In genomic region chr9:115133649-115134048, GRCh38 we compare ENCODE assay signal across 16 cellular contexts. TPM values are rescaled to one million over a fixed set of nuclear protein-coding genes. Genes with fewer than 3 reads are reported as not detected.
DNase-seq lines count a peak whose midpoint lies in the region; ATAC-seq and TF ChIP-seq lines count a peak whose summit lies in the region.
"Had no signal": no experiment of that assay in that cellular context is flagged by ENCODE, and none has a peak within 500 bp of the region (broad histone marks: within the 10 kb centered on the region; RNA-seq: fewer than 3 reads in every experiment).

No MANE protein-coding gene starts in this region.

- peaks cover 30% of the 10 kb centered on the region for H3K27me3 Mint-ChIP-seq in activated CD4-positive, alpha-beta T cell treated with anti-CD3 and anti-CD28 coated beads, Interleukin-2, amount 10 ng/mL, durations not matched to agents 24 days and 14 days

- H3K36me3 ChIP-seq in fibroblast of lung (ENCODE audit: control insufficient read depth, insufficient read depth, low read length) (no peaks in the 10 kb centered on the region), rectal smooth muscle tissue (ENCODE audit: control insufficient read depth, insufficient read depth, low read length) (no peaks in the 10 kb centered on the region)
- H3K36me3 ChIP-seq: gastroesophageal sphincter, thyroid gland had no signal

- H4K20me1 ChIP-seq in fibroblast of lung (ENCODE audit: control insufficient read depth, extremely low read depth, insufficient read depth, low read length): no peaks in the 10 kb centered on the region

- peaks cover 16% of the 10 kb centered on the region for H3K9me3 Mint-ChIP-seq in activated CD4-positive, alpha-beta T cell treated with anti-CD3 and anti-CD28 coated beads, Interleukin-2, amount 10 ng/mL, durations not matched to agents 24 days and 14 days

- H3K4me1 ChIP-seq in fibroblast of lung (ENCODE audit: control insufficient read depth, extremely low read depth, insufficient read depth, low read length): peaks cover 27% of the 10 kb centered on the region
- peaks cover 20% of the 10 kb centered on the region for H3K4me1 ChIP-seq in rectal smooth muscle tissue (ENCODE audit: control insufficient read depth, insufficient read depth, low read length)
- H3K4me1 ChIP-seq: thyroid gland had no signal

- TF ChIP-seq CTCF in fibroblast of lung (conservative IDR thresholded peaks at IDR 0.05 in 1 of 2, IDR thresholded peaks at IDR 0.05 in 1 of 2; ENCODE audit: low read depth in 1 of 2, low read length in 2 of 2): no peak

- no peaks in the 10 kb centered on the region for H3K27me3 ChIP-seq in fibroblast of lung (ENCODE audit: control insufficient read depth, insufficient read depth, low read length)
- no peaks in the 10 kb centered on the region for H3K27me3 ChIP-seq in rectal smooth muscle tissue (ENCODE audit: control insufficient read depth, insufficient read depth, low read length)
- H3K27me3 ChIP-seq: gastroesophageal sphincter, thyroid gland had no signal

- H3K4me3 ChIP-seq in fibroblast of lung (replicated peaks in 1 of 4; ENCODE audit: control extremely low read depth in 1 of 4, insufficient read depth in 1 of 4, low read depth in 3 of 4, low read length in 4 of 4) (no peak overlapping the region), rectal smooth muscle tissue (ENCODE audit: low read length) (no peak overlapping the region)
- H3K4me3 ChIP-seq: gastroesophageal sphincter, SK-N-MC, thyroid gland had no signal

- H3K9ac ChIP-seq in fibroblast of lung (ENCODE audit: insufficient read depth, low read length) (no peak overlapping the region), rectal smooth muscle tissue (ENCODE audit: low read length) (no peak overlapping the region)

- H3K27ac Mint-ChIP-seq in activated CD4-positive, alpha-beta T cell treated with anti-CD3 and anti-CD28 coated beads, Interleukin-2, amount 10 ng/mL, durations not matched to agents 24 days and 14 days: no peak overlapping the region
- H3K27ac Mint-ChIP-seq: CD4-positive, alpha-beta memory T cell had no signal

- ATAC-seq in HG02642 (IDR thresholded peaks at IDR 0.05; ENCODE audit: poor library complexity, unreplicated experiment) (no peak), GM18870 (IDR thresholded peaks at IDR 0.05; ENCODE audit: unreplicated experiment) (no peak)
- ATAC-seq: gastroesophageal sphincter had no signal

- no peak overlapping the region for H3K4me3 Mint-ChIP-seq in activated CD4-positive, alpha-beta T cell treated with anti-CD3 and anti-CD28 coated beads, Interleukin-2, amount 10 ng/mL, durations not matched to agents 24 days and 14 days
- H3K4me3 Mint-ChIP-seq: CD4-positive, alpha-beta memory T cell had no signal

- intact Hi-C loops in activated CD4-positive, alpha-beta T cell treated with anti-CD3 and anti-CD28 coated beads, Interleukin-2, amount 10 ng/mL, durations not matched to agents 24 days and 14 days (cut with micrococcal nuclease): no loop called here

- no peaks in the 10 kb centered on the region for H3K36me3 Mint-ChIP-seq in activated CD4-positive, alpha-beta T cell treated with anti-CD3 and anti-CD28 coated beads, Interleukin-2, amount 10 ng/mL, durations not matched to agents 24 days and 14 days (ENCODE audit: low read depth)
- H3K36me3 Mint-ChIP-seq: CD4-positive, alpha-beta memory T cell had no signal

- no peak overlapping the region for H2AFZ ChIP-seq in fibroblast of lung (ENCODE audit: low read length)

- peaks cover 2% of the 10 kb centered on the region for H3K4me1 Mint-ChIP-seq in activated CD4-positive, alpha-beta T cell treated with anti-CD3 and anti-CD28 coated beads, Interleukin-2, amount 10 ng/mL, durations not matched to agents 24 days and 14 days
- H3K4me1 Mint-ChIP-seq: CD4-positive, alpha-beta memory T cell had no signal

- H3K79me2 ChIP-seq in fibroblast of lung (ENCODE audit: control insufficient read depth, insufficient read depth, low read length): no peaks in the 10 kb centered on the region

- H3K27ac ChIP-seq in fibroblast of lung (ENCODE audit: insufficient read depth, low read length): peak overlapping the region; percentile 48
- H3K27ac ChIP-seq in rectal smooth muscle tissue (ENCODE audit: low read depth, low read length): peak overlapping the region; percentile 2
- H3K27ac ChIP-seq: SK-N-MC, thyroid gland had no signal

- H3K4me2 ChIP-seq in fibroblast of lung (ENCODE audit: extremely low read depth, insufficient read depth, low read length): peak overlapping the region; percentile 48

- no peaks in the 10 kb centered on the region for H3K9me3 ChIP-seq in fibroblast of lung (ENCODE audit: control insufficient read depth, insufficient read depth, low read depth, low read length)
- H3K9me3 ChIP-seq: gastroesophageal sphincter, thyroid gland had no signal

- DNase-seq in EL (peak; percentile 77), NCI-H524 treated with DMSO at 0.1 percent for 48 hours (lab: John Stamatoyannopoulos, UW) (peak; percentile 35), fibroblast of lung (ENCODE audit: low read depth in 2 of 2) (peak; percentile 81 to 96), cortex of kidney (lab: John Stamatoyannopoulos, UW) (no peak)
- DNase-seq in activated CD4-positive, alpha-beta T cell treated with anti-CD3 and anti-CD28 coated beads, Interleukin-2, amount 10 ng/mL, durations not matched to agents 24 days and 14 days: no peak
- DNase-seq: activated CD8-positive, alpha-beta memory T cell treated with anti-CD3 and anti-CD28 coated beads for 24 hours; CD4-positive, alpha-beta memory T cell; GDM1; NCI-H1105 treated with DMSO at 0.1 percent for 48 hours; stimulated activated CD4-positive, alpha-beta T cell treated with anti-CD3 and anti-CD28 coated beads, Interleukin-15, amount 100 ng/mL, for 24 hours; thyroid gland had no signal

RNA-seq across cellular contexts. Expression of gene TNC, which starts 15.7 kb away (rescaled TPM):
- 457 and 560 TPM in 2 replicates for total RNA-seq in fibroblast of lung
- 227 and 340 TPM in 2 replicates for polyA plus RNA-seq in fibroblast of lung
- polyA plus RNA-seq in fibroblast of lung (2012): 211 and 288 TPM in 2 replicates
- 619 and 991 TPM in 2 replicates for polyA minus RNA-seq in fibroblast of lung (ENCODE audit: low replicate concordance)
- 0.43 and 0.98 TPM in 2 replicates for total RNA-seq in activated CD4-positive, alpha-beta T cell treated with anti-CD3 and anti-CD28 coated beads, Interleukin-2, amount 10 ng/mL, durations not matched to agents 24 days and 14 days
- total RNA-seq: CD4-positive, alpha-beta memory T cell had no signal
- polyA plus RNA-seq: CD4-positive, alpha-beta memory T cell had no signal

Comparison
In these comparisons a context has a peak if more than half of its experiments do, and no peak if none do; other contexts are left out.
1. DNase-seq: peak in EL (single experiment), NCI-H524 treated with DMSO at 0.1 percent for 48 hours (single experiment) and fibroblast of lung (2 of 2); none in activated CD4-positive, alpha-beta T cell treated with anti-CD3 and anti-CD28 coated beads, Interleukin-2, amount 10 ng/mL, durations not matched to agents 24 days and 14 days (single experiment) and cortex of kidney (single experiment).
2. RNA of gene TNC, which starts 15.7 kb away (total RNA-seq): 457 to 560 TPM in fibroblast of lung; 0.43 to 0.98 TPM in activated CD4-positive, alpha-beta T cell treated with anti-CD3 and anti-CD28 coated beads, Interleukin-2, amount 10 ng/mL, durations not matched to agents 24 days and 14 days; every median in the first group is over 100 times any median in the second.